Comparison of ENCODE assay signal across 3 cellular contexts in the genomic region with DNA sequence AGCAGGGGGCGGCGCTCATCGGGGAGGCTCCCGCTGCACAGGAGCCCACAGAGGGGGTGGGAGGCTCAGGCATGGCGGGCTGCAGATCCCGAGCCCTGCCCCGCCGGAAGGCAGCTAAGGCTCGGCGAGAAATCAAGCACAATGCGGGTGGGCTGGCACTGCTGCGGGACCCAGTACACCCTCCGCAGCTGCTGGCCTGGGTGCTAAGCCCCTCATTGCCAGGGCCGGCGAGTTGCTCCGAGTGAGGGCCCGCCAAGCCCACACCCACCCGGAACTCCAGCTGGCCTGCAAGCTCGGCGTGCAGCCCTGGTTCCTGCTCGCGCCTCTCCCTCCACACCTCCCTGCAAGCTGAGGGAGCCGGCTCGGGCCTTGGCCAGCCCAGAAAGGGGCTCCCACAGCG. TPM values are rescaled to one million over a fixed set of nuclear protein-coding genes. Genes with fewer than 3 reads are reported as not detected.
A peak's percentile ranks its signal among the peaks of the same experiment; 100 is the strongest.
DNase-seq lines count a peak whose midpoint lies in the region; ATAC-seq, FAIRE-seq and TF ChIP-seq lines count a peak whose summit lies in the region.
"Not testable (repeated sequence)": the region's sequence is repeated elsewhere in the genome, so short reads cannot be mapped to it uniquely, and the experiment has no call there.

No MANE protein-coding gene starts in this region.

- H3K9ac ChIP-seq in K562 (ENCODE audit: insufficient read depth in 1 of 2, low read depth in 2 of 2, low read length in 2 of 2): not testable (repeated sequence)

- not testable (repeated sequence) for H3K27ac ChIP-seq in K562 (ENCODE audit: extremely low read depth, low read depth, low read length)

- not testable (repeated sequence) for H3K9me1 ChIP-seq in K562 (ENCODE audit: control insufficient read depth, insufficient read depth, low read length)

- H3K27me3 Mint-ChIP-seq in activated CD4-positive, alpha-beta T cell treated with anti-CD3 and anti-CD28 coated beads, Interleukin-2, amount 10 ng/mL, durations not matched to agents 7 days and 5 days; chondrocyte (ENCODE audit: low read depth): not testable (repeated sequence)

- CTCF ChIA-PET in activated CD4-positive, alpha-beta T cell treated with anti-CD3 and anti-CD28 coated beads, Interleukin-2, amount 10 ng/mL, durations not matched to agents 7 days and 5 days (lab: Charles Lee); K562 (lab: Yijun Ruan, JAX; ENCODE audit: low intra/inter-chr PET ratio): not testable (repeated sequence)

- H3K27me3 ChIP-seq in K562 (ENCODE audit: control insufficient read depth in 2 of 2, insufficient read depth in 2 of 2, low read length in 2 of 2): peaks cover 9 to 24% of the 10 kb centered on the region in 2 experiments; a peak in 3 of 5 replicates

- H3K4me2 ChIP-seq in K562 (ENCODE audit: insufficient read depth, low read length): not testable (repeated sequence)

- H3K36me3 Mint-ChIP-seq in activated CD4-positive, alpha-beta T cell treated with anti-CD3 and anti-CD28 coated beads, Interleukin-2, amount 10 ng/mL, durations not matched to agents 7 days and 5 days (ENCODE audit: low read depth); chondrocyte (ENCODE audit: low read depth): not testable (repeated sequence)

- not testable (repeated sequence) for TF ChIP-seq CTCF in K562 (IDR thresholded peaks at IDR 0.05 in 2 of 3, conservative IDR thresholded peaks at IDR 0.05 in 1 of 3; ENCODE audit: insufficient read depth in 2 of 3, low read depth in 1 of 3, low read length in 3 of 3); chondrocyte (IDR thresholded peaks at IDR 0.05)

- not testable (repeated sequence) for TF ChIP-seq POLR2A in K562 (conservative IDR thresholded peaks at IDR 0.05)

- intact Hi-C loops in K562 (cut with micrococcal nuclease): not testable (repeated sequence)

- TF ChIP-seq RAD21 in K562 (CRISPR knock-in tag; conservative IDR thresholded peaks at IDR 0.05 in 1 of 2, IDR thresholded peaks at IDR 0.05 in 1 of 2): not testable (repeated sequence)

- not testable (repeated sequence) for DNase-seq in activated CD4-positive, alpha-beta T cell treated with anti-CD3 and anti-CD28 coated beads, Interleukin-2, amount 10 ng/mL, durations not matched to agents 7 days and 5 days; K562 (ENCODE audit: extremely low read depth in 1 of 4, low spot score in 3 of 4)
- DNase-seq in chondrocyte (ENCODE audit: low spot score): peak; percentile 85

- not testable (repeated sequence) for H3K36me3 ChIP-seq in K562 (ENCODE audit: control insufficient read depth, insufficient read depth, low read length)

- not testable (repeated sequence) for H3K4me1 ChIP-seq in K562 (replicated peaks in 1 of 2; ENCODE audit: control insufficient read depth in 2 of 2, insufficient read depth in 2 of 2, low read length in 2 of 2)

- H3K79me2 ChIP-seq in K562 (ENCODE audit: control insufficient read depth, insufficient read depth, low read length): not testable (repeated sequence)

- H3K27ac Mint-ChIP-seq in activated CD4-positive, alpha-beta T cell treated with anti-CD3 and anti-CD28 coated beads, Interleukin-2, amount 10 ng/mL, durations not matched to agents 7 days and 5 days: peak overlapping the region; percentile 47
- H3K27ac Mint-ChIP-seq in chondrocyte (ENCODE audit: unreplicated experiment): not testable (repeated sequence)

- H3K9me3 Mint-ChIP-seq in activated CD4-positive, alpha-beta T cell treated with anti-CD3 and anti-CD28 coated beads, Interleukin-2, amount 10 ng/mL, durations not matched to agents 7 days and 5 days; chondrocyte (ENCODE audit: low read depth): not testable (repeated sequence)

- not testable (repeated sequence) for H3K4me1 Mint-ChIP-seq in activated CD4-positive, alpha-beta T cell treated with anti-CD3 and anti-CD28 coated beads, Interleukin-2, amount 10 ng/mL, durations not matched to agents 7 days and 5 days; chondrocyte (ENCODE audit: low read depth)

- not testable (repeated sequence) for H3K4me3 ChIP-seq in K562

- H3K9me3 ChIP-seq in K562 (replicated peaks; ENCODE audit: control insufficient read depth, insufficient read depth, low read depth, low read length): not testable (repeated sequence)

- not testable (repeated sequence) for ATAC-seq in K562

- H4K20me1 ChIP-seq in K562 (replicated peaks; ENCODE audit: control insufficient read depth, insufficient read depth, low read length): not testable (repeated sequence)

- not testable (repeated sequence) for FAIRE-seq in K562 (lab: Jason Lieb, UNC)

- H3K4me3 Mint-ChIP-seq in activated CD4-positive, alpha-beta T cell treated with anti-CD3 and anti-CD28 coated beads, Interleukin-2, amount 10 ng/mL, durations not matched to agents 7 days and 5 days; chondrocyte (ENCODE audit: unreplicated experiment): not testable (repeated sequence)

- not testable (repeated sequence) for TF ChIP-seq EP300 in K562 (IDR thresholded peaks at IDR 0.05; ENCODE audit: low read length)

- in situ Hi-C loops in K562 (cut with MboI): not testable (repeated sequence)

- POLR2A ChIA-PET in activated CD4-positive, alpha-beta T cell treated with anti-CD3 and anti-CD28 coated beads, Interleukin-2, amount 10 ng/mL, durations not matched to agents 7 days and 5 days (lab: Charles Lee): not testable (repeated sequence)
- POLR2A ChIA-PET in K562 (lab: Yijun Ruan, JAX): interaction anchor here (0.6 to 1.1 kb wide), 2 partner anchors 16 to 869 kb away, joined by 3 read pairs; no protein-coding TSS in a partner anchor

- BruUV-seq in K562 (replicated peaks; lab: Mats Ljungman, UMichigan): not testable (repeated sequence)

- H2AFZ ChIP-seq in K562 (ENCODE audit: low read depth, low read length): 0 out of 2 replicates have a peak overlapping the region, but pooled peaks have one; percentile 8

- 11% methylated on average over 25 of the region's 25 CpGs for WGBS in K562 (ENCODE audit: insufficient coverage, low coverage, missing lambda C conversion rate)

RNA-seq across cellular contexts. Expression of a gene that starts 32.3 kb away (rescaled TPM):
- total RNA-seq in activated CD4-positive, alpha-beta T cell treated with anti-CD3 and anti-CD28 coated beads, Interleukin-2, amount 10 ng/mL, durations not matched to agents 7 days and 5 days: 10 to 100 TPM; 25.6 to 34.1 TPM
- 127 and 304 TPM in 2 replicates for total RNA-seq in K562 (2011; cell fraction: chromatin; rRNA removed; ENCODE audit: low replicate concordance)
- total RNA-seq in K562 (2011; cell fraction: nucleolus; rRNA removed): 36.5 and 52.8 TPM in 2 replicates
- total RNA-seq in K562 (2011; cell fraction: nucleoplasm; rRNA removed): 111 and 199 TPM in 2 replicates
- 16.4 and 17.4 TPM in 2 replicates for total RNA-seq in K562 (2014; rRNA removed)
- 38.3 and 42.7 TPM in 2 replicates for total RNA-seq in K562 (2014; rRNA removed; fragmentation: Illumina TruSeq; extraction: Trizol)
- 32.5 and 37.8 TPM in 2 replicates for total RNA-seq in K562 (2015; rRNA removed; fragmentation: Illumina TruSeq; extraction: Trizol)
- total RNA-seq in K562 (2021): 33.4 and 34.1 TPM in 2 replicates
- 37.2 and 38.5 TPM in 2 replicates for polyA plus RNA-seq in K562 (2011; rRNA removed)
- polyA plus RNA-seq in K562 (2011; cell fraction: cytosol; rRNA removed): 12.1 and 24.8 TPM in 2 replicates
- polyA plus RNA-seq in K562 (2011; cell fraction: nucleus; rRNA removed): 34.7 and 51.3 TPM in 2 replicates
- 15.7 and 20.2 TPM in 2 replicates for polyA plus RNA-seq in K562 (2012)
- polyA plus RNA-seq in K562 (2014; fragmentation: Illumina TruSeq; extraction: Trizol): 21.9 and 24.1 TPM in 2 replicates
- polyA plus RNA-seq in K562 (2014; fragmentation: Nextera tagmentation; extraction: Ambion mirVana): 1 to 10 TPM; 3.6 to 6.6 TPM
- 14.0 and 15.1 TPM in 2 replicates for polyA plus RNA-seq in K562 (2014; rRNA removed)
- 138 and 189 TPM in 2 replicates for polyA minus RNA-seq in K562 (2011; rRNA and poly(A)+ RNA removed)
- polyA minus RNA-seq in K562 (2011; cell fraction: cytosol; rRNA and poly(A)+ RNA removed): 46.0 and 52.5 TPM in 2 replicates
- polyA minus RNA-seq in K562 (2011; cell fraction: nucleus; rRNA and poly(A)+ RNA removed): 63.0 and 111 TPM in 2 replicates
- 19.8 to 24.7 TPM (median 20.9 TPM) in 3 replicates for total RNA-seq in chondrocyte

RNA-seq across cellular contexts. Expression of a gene that starts 57.8 kb away (rescaled TPM):
- 10 to 100 TPM; 69.1 to 72.6 TPM for total RNA-seq in activated CD4-positive, alpha-beta T cell treated with anti-CD3 and anti-CD28 coated beads, Interleukin-2, amount 10 ng/mL, durations not matched to agents 7 days and 5 days
- total RNA-seq in K562 (2011; cell fraction: chromatin; rRNA removed; ENCODE audit: low replicate concordance): 17.1 and 29.5 TPM in 2 replicates
- 17.8 and 19.7 TPM in 2 replicates for total RNA-seq in K562 (2011; cell fraction: nucleolus; rRNA removed)
- 27.8 and 29.4 TPM in 2 replicates for total RNA-seq in K562 (2011; cell fraction: nucleoplasm; rRNA removed)
- total RNA-seq in K562 (2014; rRNA removed) (70.3 and 81.1 TPM in 2 replicates), K562 (2014; rRNA removed; fragmentation: Illumina TruSeq; extraction: Trizol) (205 and 227 TPM in 2 replicates), K562 (2015; rRNA removed; fragmentation: Illumina TruSeq; extraction: Trizol) (122 and 132 TPM in 2 replicates), K562 (2021) (106 and 109 TPM in 2 replicates), chondrocyte (27.9 to 36.2 TPM (median 29.4 TPM) in 3 replicates)
- polyA plus RNA-seq in K562 (2011; rRNA removed) (170 and 187 TPM in 2 replicates), K562 (2014; fragmentation: Illumina TruSeq; extraction: Trizol) (149 and 204 TPM in 2 replicates), K562 (2014; fragmentation: Nextera tagmentation; extraction: Ambion mirVana) (100 to 1,000 TPM; 395 to 442 TPM), K562 (2014; rRNA removed) (109 and 123 TPM in 2 replicates)
- polyA plus RNA-seq in K562 (2011; cell fraction: cytosol; rRNA removed): 15.4 and 35.1 TPM in 2 replicates
- 21.0 and 54.5 TPM in 2 replicates for polyA plus RNA-seq in K562 (2011; cell fraction: nucleus; rRNA removed)
- 140 and 201 TPM in 2 replicates for polyA plus RNA-seq in K562 (2012)
- polyA minus RNA-seq in K562 (2011; rRNA and poly(A)+ RNA removed): 64.9 and 102 TPM in 2 replicates
- polyA minus RNA-seq in K562 (2011; cell fraction: cytosol; rRNA and poly(A)+ RNA removed): 15.6 and 19.8 TPM in 2 replicates
- 7.7 and 18.4 TPM in 2 replicates for polyA minus RNA-seq in K562 (2011; cell fraction: nucleus; rRNA and poly(A)+ RNA removed)
